ENCODE assay signal across 31 cellular contexts in the genomic region with DNA sequence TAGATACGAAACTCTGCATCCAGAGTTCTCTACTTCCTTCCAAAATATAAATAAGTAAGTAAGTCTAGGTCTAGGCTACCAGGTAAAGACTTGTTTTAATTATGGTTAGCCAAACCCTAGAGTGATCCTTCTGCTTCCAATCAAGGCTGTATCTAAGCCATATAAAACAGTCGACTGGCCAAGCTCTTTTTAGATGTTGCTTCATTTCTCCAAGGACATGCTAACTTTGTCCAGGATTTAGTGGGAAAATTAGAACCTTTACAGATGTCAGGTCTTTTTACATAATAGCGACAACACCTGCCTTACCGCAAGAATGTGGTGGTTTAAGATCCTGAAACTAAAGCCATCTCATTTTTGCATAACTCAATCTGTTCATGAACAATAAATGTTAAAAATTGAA.
"Had no signal": no experiment of that assay in that cellular context is flagged by ENCODE, and none has a peak within 500 bp of the region (broad histone marks: within the 10 kb centered on the region; RNA-seq: fewer than 3 reads in every experiment).

No MANE protein-coding gene starts in this region.

- H3K4me1 Mint-ChIP-seq: activated B cell treated with CpG ODN at 0.5 μM for 24 hours; activated CD4-positive, alpha-beta T cell treated with anti-CD3 and anti-CD28 coated beads, Interleukin-2, amount 10 ng/mL, durations not matched to agents 24 days and 14 days; activated naive CD8-positive, alpha-beta T cell treated with anti-CD3 and anti-CD28 coated beads for 36 hours; activated T-helper 17 cell treated with anti-CD3 and anti-CD28 coated beads, Interleukin-2, amount 50 U/mL, for 72 hours; T-helper 17 cell had no signal

- H3K27me3 Mint-ChIP-seq: activated B cell treated with CpG ODN at 0.5 μM for 24 hours; activated CD4-positive, alpha-beta memory T cell treated with anti-CD3 and anti-CD28 coated beads for 36 hours; activated CD4-positive, alpha-beta T cell treated with anti-CD3 and anti-CD28 coated beads, Interleukin-2, amount 10 ng/mL, durations not matched to agents 24 days and 14 days; activated CD8-positive, alpha-beta T cell treated with anti-CD3 and anti-CD28 coated beads for 36 hours; activated naive CD8-positive, alpha-beta T cell treated with anti-CD3 and anti-CD28 coated beads for 36 hours; activated T-helper 17 cell treated with anti-CD3 and anti-CD28 coated beads, Interleukin-2, amount 50 U/mL, for 72 hours; T-helper 17 cell had no signal

- H3K36me3 Mint-ChIP-seq: activated CD4-positive, alpha-beta memory T cell treated with anti-CD3 and anti-CD28 coated beads for 36 hours; activated naive CD4-positive, alpha-beta T cell treated with anti-CD3 and anti-CD28 coated beads, Interleukin-2, amount 50 U/mL, for 72 hours; activated naive CD8-positive, alpha-beta T cell treated with anti-CD3 and anti-CD28 coated beads for 36 hours had no signal

- H3K4me3 Mint-ChIP-seq: activated B cell treated with CpG ODN at 0.5 μM for 24 hours; activated CD4-positive, alpha-beta memory T cell treated with anti-CD3 and anti-CD28 coated beads for 36 hours; activated CD4-positive, alpha-beta T cell treated with anti-CD3 and anti-CD28 coated beads, Interleukin-2, amount 10 ng/mL, durations not matched to agents 24 days and 14 days; activated CD8-positive, alpha-beta T cell treated with anti-CD3 and anti-CD28 coated beads for 36 hours; activated naive CD4-positive, alpha-beta T cell treated with anti-CD3 and anti-CD28 coated beads for 36 hours; activated naive CD8-positive, alpha-beta T cell treated with anti-CD3 and anti-CD28 coated beads for 36 hours; activated T-cell treated with anti-CD3 and anti-CD28 coated beads, Interleukin-2, amount 50 U/mL, for 4 hours; activated T-cell treated with anti-CD3 and anti-CD28 coated beads, Interleukin-2, amount 50 U/mL, for 72 hours; activated T-helper 1 cell treated with anti-CD3 and anti-CD28 coated beads, Interleukin-12 subunit alpha, Interleukin-12 subunit beta, Interleukin-2, Interleukin-4 antibody, amounts not matched to agents 30 ng/mL and 10 ng/mL and 1 ng/mL, durations not matched to agents 14 hours and 24 hours and 36 hours; activated T-helper 17 cell treated with anti-CD3 and anti-CD28 coated beads, Interleukin-2, amount 50 U/mL, for 72 hours; T-helper 17 cell; T-helper 2 cell treated with Interferon-gamma antibody and Interleukin-4, amounts not matched to agents 5 μg/mL and 100 μg/mL, for 36 hours had no signal

- DNase-seq: activated B cell treated with CpG ODN at 0.5 μM for 24 hours; activated CD4-positive, alpha-beta memory T cell treated with anti-CD3 and anti-CD28 coated beads for 36 hours; activated CD4-positive, alpha-beta T cell treated with anti-CD3 and anti-CD28 coated beads for 4 hours; activated CD4-positive, alpha-beta T cell treated with anti-CD3 and anti-CD28 coated beads, Interleukin-2, amount 10 ng/mL, durations not matched to agents 24 days and 14 days; activated CD4-positive, alpha-beta T cell treated with anti-CD3 and anti-CD28 coated beads, Interleukin-2, amount 50 U/mL, for 1 hour; activated CD4-positive, alpha-beta T cell treated with anti-CD3 and anti-CD28 coated beads, Interleukin-2, amount 50 U/mL, for 4 hours; activated CD4-positive, CD25-positive, alpha-beta regulatory T cell treated with anti-CD3 and anti-CD28 coated beads, Interleukin-2, amount 50 U/mL, for 72 hours; activated CD8-positive, alpha-beta memory T cell treated with anti-CD3 and anti-CD28 coated beads, Interleukin-2, amount 50 U/mL, for 4 hours; activated CD8-positive, alpha-beta T cell treated with anti-CD3 and anti-CD28 coated beads for 36 hours; activated effector memory CD4-positive, alpha-beta T cell treated with anti-CD3 and anti-CD28 coated beads, Interleukin-2, amount 50 U/mL, for 16 hours; activated gamma-delta T cell treated with Interleukin-2 at 50 U/mL for 16 hours; activated naive CD4-positive, alpha-beta T cell; activated naive CD4-positive, alpha-beta T cell treated with anti-CD3 and anti-CD28 coated beads for 36 hours; activated naive CD4-positive, alpha-beta T cell treated with anti-CD3 and anti-CD28 coated beads, Interleukin-2, amount 50 U/mL, for 16 hours; activated naive CD8-positive, alpha-beta T cell treated with anti-CD3 and anti-CD28 coated beads for 36 hours; activated T-cell treated with anti-CD3 and anti-CD28 coated beads for 4 hours; activated T-cell treated with anti-CD3 and anti-CD28 coated beads, Interleukin-2, amount 50 U/mL, for 1 hour; activated T-cell treated with anti-CD3 and anti-CD28 coated beads, Interleukin-2, amount 50 U/mL, for 4 hours; activated T-cell treated with anti-CD3 and anti-CD28 coated beads, Interleukin-2, amount 50 U/mL, for 72 hours; adrenal gland; amniotic stem cell; aorta; body of pancreas; brain microvascular endothelial cell; central memory CD4-positive, alpha-beta T cell; T-helper 17 cell; T-helper 9 cell had no signal

- H3K9me3 Mint-ChIP-seq: activated B cell treated with CpG ODN at 0.5 μM for 24 hours; activated CD4-positive, alpha-beta memory T cell treated with anti-CD3 and anti-CD28 coated beads for 36 hours; activated CD4-positive, alpha-beta T cell treated with anti-CD3 and anti-CD28 coated beads, Interleukin-2, amount 10 ng/mL, durations not matched to agents 24 days and 14 days; activated CD8-positive, alpha-beta T cell treated with anti-CD3 and anti-CD28 coated beads for 36 hours; activated naive CD4-positive, alpha-beta T cell treated with anti-CD3 and anti-CD28 coated beads for 36 hours; activated naive CD8-positive, alpha-beta T cell treated with anti-CD3 and anti-CD28 coated beads for 36 hours; activated T-helper 1 cell treated with anti-CD3 and anti-CD28 coated beads, Interleukin-12 subunit alpha, Interleukin-12 subunit beta, Interleukin-2, Interleukin-4 antibody, amounts not matched to agents 30 ng/mL and 10 ng/mL and 1 ng/mL, durations not matched to agents 14 hours and 24 hours and 36 hours; T-helper 2 cell treated with Interferon-gamma antibody and Interleukin-4, amounts not matched to agents 5 μg/mL and 100 μg/mL, for 36 hours had no signal

- H3K27ac Mint-ChIP-seq: activated B cell treated with CpG ODN at 0.5 μM for 24 hours; activated CD4-positive, alpha-beta memory T cell treated with anti-CD3 and anti-CD28 coated beads for 36 hours; activated CD4-positive, alpha-beta T cell treated with anti-CD3 and anti-CD28 coated beads, Interleukin-2, amount 10 ng/mL, durations not matched to agents 24 days and 14 days; activated CD8-positive, alpha-beta T cell treated with anti-CD3 and anti-CD28 coated beads for 36 hours; activated naive CD4-positive, alpha-beta T cell treated with anti-CD3 and anti-CD28 coated beads for 36 hours; activated naive CD4-positive, alpha-beta T cell treated with anti-CD3 and anti-CD28 coated beads, Interleukin-2, amount 50 U/mL, for 72 hours; activated naive CD8-positive, alpha-beta T cell treated with anti-CD3 and anti-CD28 coated beads for 36 hours; activated T-cell treated with anti-CD3 and anti-CD28 coated beads, Interleukin-2, amount 50 U/mL, for 72 hours; activated T-helper 1 cell treated with anti-CD3 and anti-CD28 coated beads, Interleukin-12 subunit alpha, Interleukin-12 subunit beta, Interleukin-2, Interleukin-4 antibody, amounts not matched to agents 30 ng/mL and 10 ng/mL and 1 ng/mL, durations not matched to agents 14 hours and 24 hours and 36 hours; activated T-helper 17 cell treated with anti-CD3 and anti-CD28 coated beads, Interleukin-2, amount 50 U/mL, for 72 hours; T-helper 17 cell; T-helper 2 cell treated with Interferon-gamma antibody and Interleukin-4, amounts not matched to agents 5 μg/mL and 100 μg/mL, for 36 hours had no signal
